16 cellular contexts compared by ENCODE assay signal in the genomic region with DNA sequence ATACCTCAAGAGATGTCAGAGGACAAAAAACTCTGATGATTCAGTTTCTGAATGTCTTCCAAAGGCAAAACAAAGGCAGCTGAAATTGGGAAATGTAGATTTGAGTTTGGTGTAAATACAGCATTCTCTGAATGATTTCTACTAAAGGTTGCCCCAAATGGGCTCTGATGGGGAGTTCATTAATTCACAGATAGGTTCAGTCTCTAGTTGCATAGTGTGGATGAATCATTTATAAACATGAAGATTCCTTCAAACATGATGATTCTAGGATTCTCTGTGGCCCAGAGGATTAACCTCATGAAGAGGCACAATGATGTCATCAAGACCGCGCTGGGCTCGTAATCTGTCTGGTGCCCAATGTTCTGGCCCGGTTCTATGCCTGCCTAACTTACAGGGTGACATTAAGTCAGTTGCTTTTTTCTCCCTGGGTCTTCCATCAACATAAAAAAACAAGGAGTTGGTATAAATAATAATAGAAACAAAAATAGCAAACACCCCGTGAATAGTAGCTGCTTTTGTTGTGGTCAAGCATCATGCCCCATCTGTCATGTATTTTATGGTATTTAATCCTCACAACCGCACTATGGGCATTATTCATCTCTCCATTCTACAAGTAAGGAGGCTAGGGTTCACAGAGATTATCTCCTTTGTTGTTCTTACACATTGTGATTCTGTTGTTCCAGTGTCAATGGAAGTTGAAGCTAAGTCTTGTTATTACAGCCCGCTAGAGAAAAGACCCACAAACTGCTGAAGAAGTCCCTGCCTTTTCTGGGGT.
DNase-seq lines count a peak whose midpoint lies in the region; ATAC-seq, FAIRE-seq and TF ChIP-seq lines count a peak whose summit lies in the region.
"Had no signal": no experiment of that assay in that cellular context is flagged by ENCODE, and none has a peak within 500 bp of the region (broad histone marks: within the 10 kb centered on the region; RNA-seq: fewer than 3 reads in every experiment).

No MANE protein-coding gene starts in this region.

- H3K79me2 ChIP-seq in astrocyte (ENCODE audit: insufficient read depth, low read length) = no peaks in the 10 kb centered on the region

- peak; percentile 86 for FAIRE-seq in astrocyte (lab: Jason Lieb, UNC)
- FAIRE-seq: GM12891 had no signal

- no peak overlapping the region for H2BK120ac ChIP-seq in mesenchymal stem cell (ENCODE audit: low read depth, low read length)

- no peak overlapping the region for H2AFZ ChIP-seq in astrocyte (ENCODE audit: low read depth, low read length)
- no peak overlapping the region for H2AFZ ChIP-seq in mesenchymal stem cell (ENCODE audit: low read depth, low read length)

- peaks cover 42% of the 10 kb centered on the region for H3K4me1 ChIP-seq in astrocyte (ENCODE audit: insufficient read depth, low read length)
- H3K4me1 ChIP-seq in mesenchymal stem cell (ENCODE audit: control insufficient read depth, insufficient read depth, low read depth, low read length) = peaks cover 3% of the 10 kb centered on the region
- no peaks in the 10 kb centered on the region for H3K4me1 ChIP-seq in heart left ventricle
- H3K4me1 ChIP-seq: BLaER1 had no signal

- H3K36me3 ChIP-seq in astrocyte (ENCODE audit: insufficient read depth, low read length) (no peaks in the 10 kb centered on the region), mesenchymal stem cell (ENCODE audit: control insufficient read depth in 1 of 2, insufficient read depth in 2 of 2, low read depth in 1 of 2, low read length in 2 of 2) (no peaks in the 10 kb centered on the region), heart left ventricle (no peaks in the 10 kb centered on the region)
- H3K36me3 ChIP-seq: BLaER1, upper lobe of left lung, WERI-Rb-1 had no signal

- H2BK12ac ChIP-seq in mesenchymal stem cell (ENCODE audit: low read length in 2 of 2) = no peak overlapping the region

- H3K36me3 Mint-ChIP-seq in astrocyte (ENCODE audit: low read depth, unreplicated experiment) = no peaks in the 10 kb centered on the region
- H3K36me3 Mint-ChIP-seq in activated naive CD8-positive, alpha-beta T cell treated with anti-CD3 and anti-CD28 coated beads for 36 hours = no peaks in the 10 kb centered on the region

- H3K27ac Mint-ChIP-seq in astrocyte (ENCODE audit: unreplicated experiment) = no peak overlapping the region
- no peak overlapping the region for H3K27ac Mint-ChIP-seq in activated naive CD8-positive, alpha-beta T cell treated with anti-CD3 and anti-CD28 coated beads for 36 hours

- peaks cover 3% of the 10 kb centered on the region for H3K4me1 Mint-ChIP-seq in astrocyte (ENCODE audit: low read depth, unreplicated experiment)
- H3K4me1 Mint-ChIP-seq in activated naive CD8-positive, alpha-beta T cell treated with anti-CD3 and anti-CD28 coated beads for 36 hours = no peaks in the 10 kb centered on the region

- 65% methylated on average over 5 of the region's 7 CpGs for WGBS in mesenchymal stem cell
- 88 to 93% (median 92%) methylated on average over 7 of the region's 7 CpGs for WGBS in heart left ventricle, 4 donors

- no peaks in the 10 kb centered on the region for H4K20me1 ChIP-seq in astrocyte (ENCODE audit: insufficient read depth, low read length)
- H4K20me1 ChIP-seq: BLaER1 had no signal

- H3K18ac ChIP-seq in mesenchymal stem cell (ENCODE audit: low read depth in 1 of 2, low read length in 2 of 2) = no peak overlapping the region

- H3K4ac ChIP-seq in mesenchymal stem cell (ENCODE audit: low read depth in 1 of 2, low read length in 2 of 2) = no peak overlapping the region

- TF ChIP-seq CTCF in astrocyte (IDR thresholded peaks at IDR 0.05; ENCODE audit: insufficient read depth, low read depth, low read length) (no peak), heart left ventricle (IDR thresholded peaks at IDR 0.05) (no peak)

- H3K27me3 ChIP-seq in astrocyte (ENCODE audit: insufficient read depth, low read length) = no peaks in the 10 kb centered on the region
- no peaks in the 10 kb centered on the region for H3K27me3 ChIP-seq in mesenchymal stem cell (ENCODE audit: control insufficient read depth in 1 of 2, insufficient read depth in 1 of 2, low read length in 2 of 2)
- H3K27me3 ChIP-seq in heart left ventricle = no peaks in the 10 kb centered on the region
- H3K27me3 ChIP-seq: BLaER1, upper lobe of left lung had no signal

- H3K14ac ChIP-seq in mesenchymal stem cell (ENCODE audit: low read length in 2 of 2) = no peak overlapping the region

- no peak overlapping the region for H3K4me3 Mint-ChIP-seq in astrocyte (ENCODE audit: unreplicated experiment)
- H3K4me3 Mint-ChIP-seq in activated naive CD8-positive, alpha-beta T cell treated with anti-CD3 and anti-CD28 coated beads for 36 hours = no peak overlapping the region

- H3K9ac ChIP-seq in astrocyte (ENCODE audit: low read length) = peak overlapping the region; percentile 19
- H3K9ac ChIP-seq in mesenchymal stem cell (ENCODE audit: low read length) = peak overlapping the region; percentile 33
- H3K9ac ChIP-seq: BLaER1, KMS-11 had no signal

- intact Hi-C loops in heart left ventricle (cut with DNase I) = no loop called here

- no peaks in the 10 kb centered on the region for H3K9me3 Mint-ChIP-seq in astrocyte (ENCODE audit: unreplicated experiment)
- no peaks in the 10 kb centered on the region for H3K9me3 Mint-ChIP-seq in activated naive CD8-positive, alpha-beta T cell treated with anti-CD3 and anti-CD28 coated beads for 36 hours

- H3K9me3 ChIP-seq in astrocyte (ENCODE audit: insufficient read depth, low read depth, low read length) (no peaks in the 10 kb centered on the region), mesenchymal stem cell (ENCODE audit: control insufficient read depth, low read length) (no peaks in the 10 kb centered on the region), heart left ventricle (no peaks in the 10 kb centered on the region)
- H3K9me3 ChIP-seq: BLaER1, upper lobe of left lung had no signal

- H3K27me3 Mint-ChIP-seq in astrocyte (ENCODE audit: low read depth, unreplicated experiment) = peaks cover 7% of the 10 kb centered on the region
- no peaks in the 10 kb centered on the region for H3K27me3 Mint-ChIP-seq in activated naive CD8-positive, alpha-beta T cell treated with anti-CD3 and anti-CD28 coated beads for 36 hours

- no peak overlapping the region for H3K23ac ChIP-seq in mesenchymal stem cell (ENCODE audit: low read length in 2 of 2)

- ATAC-seq in heart left ventricle = no peak

- H3K27ac ChIP-seq in astrocyte (ENCODE audit: low read depth, low read length) (peak overlapping the region; percentile 56), mesenchymal stem cell (ENCODE audit: low read length, poor library complexity, severe bottlenecking) (no peak overlapping the region), heart left ventricle (no peak overlapping the region)
- H3K27ac ChIP-seq: BLaER1, KMS-11, upper lobe of left lung, WERI-Rb-1 had no signal

- H3K4me2 ChIP-seq in astrocyte (ENCODE audit: low read length) (peak overlapping the region; percentile 26), mesenchymal stem cell (ENCODE audit: low read length, poor library complexity, severe bottlenecking) (no peak overlapping the region)
- H3K4me2 ChIP-seq: BLaER1, KMS-11 had no signal

- no peak overlapping the region for H4K8ac ChIP-seq in mesenchymal stem cell (ENCODE audit: low read length)

- no peak overlapping the region for H2BK5ac ChIP-seq in mesenchymal stem cell (ENCODE audit: low read depth, low read length, poor library complexity, severe bottlenecking)

- peak; percentile 83 for DNase-seq in AG08395 (ENCODE audit: low spot score)
- DNase-seq in HS-27A (ENCODE audit: low read depth) = peak; percentile 91
- peak; percentile 94 for DNase-seq in astrocyte (ENCODE audit: low read depth)
- DNase-seq in mesenchymal stem cell = peak; percentile 86
- DNase-seq in hypothalamus (lab: John Stamatoyannopoulos, UW) = no peak
- no peak for DNase-seq in heart left ventricle
- no peak for DNase-seq in activated naive CD8-positive, alpha-beta T cell treated with anti-CD3 and anti-CD28 coated beads for 36 hours
- no peak for DNase-seq in NCI-H748 (lab: John Stamatoyannopoulos, UW; ENCODE audit: unreplicated experiment)
- DNase-seq: activated naive CD4-positive, alpha-beta T cell treated with anti-CD3 and anti-CD28 coated beads, Interleukin-2, amount 50 U/mL, for 16 hours; NCI-H187; stimulated activated CD4-positive, alpha-beta T cell treated with anti-CD3 and anti-CD28 coated beads, Interleukin-4, amount 100 ng/mL, for 1 hour; upper lobe of left lung; WERI-Rb-1 had no signal

- no peak overlapping the region for H4K91ac ChIP-seq in mesenchymal stem cell (ENCODE audit: low read length)

- no peaks in the 10 kb centered on the region for H3K79me1 ChIP-seq in mesenchymal stem cell (replicated peaks; ENCODE audit: low read length, poor library complexity, severe bottlenecking)

- H3K4me3 ChIP-seq in astrocyte (ENCODE audit: insufficient read depth, low read depth, low read length) = no peak overlapping the region
- H3K4me3 ChIP-seq in mesenchymal stem cell (ENCODE audit: insufficient read depth in 1 of 2, low read depth in 1 of 2, low read length in 2 of 2) = no peak overlapping the region
- no peak overlapping the region for H3K4me3 ChIP-seq in heart left ventricle
- H3K4me3 ChIP-seq: BLaER1, upper lobe of left lung had no signal

- no peak overlapping the region for H2BK15ac ChIP-seq in mesenchymal stem cell (ENCODE audit: low read depth, poor library complexity, severe bottlenecking)

- TF ChIP-seq POLR2A in heart left ventricle (IDR thresholded peaks at IDR 0.05) = no peak

- H2AK5ac ChIP-seq in mesenchymal stem cell (ENCODE audit: low read length, severe bottlenecking) = no peak overlapping the region

Comparison
In these comparisons a context has a peak if more than half of its experiments do, and no peak if none do; other contexts are left out.
1. DNase-seq: peak in AG08395 (single experiment), HS-27A (single experiment), astrocyte (single experiment) and mesenchymal stem cell (single experiment); none in hypothalamus (0 of 51), heart left ventricle (0 of 5), activated naive CD8-positive, alpha-beta T cell treated with anti-CD3 and anti-CD28 coated beads for 36 hours (single experiment) and NCI-H748 (single experiment).